Comparison of ENCODE assay signal across 7 cellular contexts in the genomic region with DNA sequence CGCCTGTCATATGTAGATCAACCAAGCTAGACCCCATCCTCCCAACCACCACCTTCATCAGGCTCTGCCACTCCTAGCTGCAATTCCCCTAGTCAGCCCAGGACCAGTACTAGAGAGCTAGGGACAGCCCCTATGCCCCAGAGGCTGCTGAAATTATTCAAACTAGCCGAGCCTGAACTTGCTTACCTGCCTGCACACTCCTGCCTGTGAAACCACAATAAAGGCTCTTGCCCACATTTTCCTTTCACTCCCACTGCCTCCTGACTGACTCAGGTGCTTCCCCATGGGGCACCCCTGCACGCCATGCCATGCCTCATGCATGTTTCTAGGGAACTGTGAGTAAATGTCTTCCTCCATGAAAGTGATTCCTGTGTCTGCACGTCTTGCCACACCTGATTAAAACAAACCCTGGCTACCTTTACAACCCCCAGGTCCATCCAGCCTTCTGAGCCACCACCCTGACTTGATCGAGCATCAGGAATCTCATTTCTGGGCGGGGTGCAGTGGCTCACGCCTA.
DNase-seq lines count a peak whose midpoint lies in the region; ATAC-seq and TF ChIP-seq lines count a peak whose summit lies in the region.

No MANE protein-coding gene starts in this region.

- peaks cover 16% of the 10 kb centered on the region for H3K9me3 Mint-ChIP-seq in activated naive CD4-positive, alpha-beta T cell treated with anti-CD3 and anti-CD28 coated beads, Interleukin-2, amount 10 ng/mL, durations not matched to agents 7 days and 5 days
- H3K9me3 Mint-ChIP-seq in immature natural killer cell = no peaks in the 10 kb centered on the region

- TF ChIP-seq POLR2A in spleen (IDR thresholded peaks at IDR 0.05) = no peak

- H3K36me3 ChIP-seq in spleen = no peaks in the 10 kb centered on the region

- DNase-seq in activated naive CD4-positive, alpha-beta T cell treated with anti-CD3 and anti-CD28 coated beads, Interleukin-2, amount 10 ng/mL, durations not matched to agents 7 days and 5 days = peak; percentile 52
- DNase-seq in stimulated activated CD4-positive, alpha-beta T cell treated with anti-CD3 and anti-CD28 coated beads, Interleukin-4, amount 100 ng/mL, for 4 hours = peak; percentile 70 to 95
- DNase-seq in putamen (ENCODE audit: low spot score) (no peak), immature natural killer cell (no peak), spleen (no peak)

- H3K4me1 ChIP-seq in spleen = peaks cover 9 to 53% (median 31%) of the 10 kb centered on the region in 6 donors

- no peak overlapping the region for H3K4me3 ChIP-seq in spleen

- H3K27me3 Mint-ChIP-seq in activated naive CD4-positive, alpha-beta T cell treated with anti-CD3 and anti-CD28 coated beads, Interleukin-2, amount 10 ng/mL, durations not matched to agents 7 days and 5 days = peaks cover 6% of the 10 kb centered on the region
- peaks cover 0 to 1% (median 0%) of the 10 kb centered on the region in 3 donors for H3K27me3 Mint-ChIP-seq in immature natural killer cell (ENCODE audit: low read depth in 3 of 3)

- H3K9me3 ChIP-seq in spleen = no peaks in the 10 kb centered on the region

- no peak for TF ChIP-seq CTCF in spleen (IDR thresholded peaks at IDR 0.05 in 8 of 11, conservative IDR thresholded peaks at IDR 0.05 in 3 of 11)

- peaks cover 30% of the 10 kb centered on the region for H3K36me3 Mint-ChIP-seq in activated naive CD4-positive, alpha-beta T cell treated with anti-CD3 and anti-CD28 coated beads, Interleukin-2, amount 10 ng/mL, durations not matched to agents 7 days and 5 days
- peaks cover 0 to 3% (median 0%) of the 10 kb centered on the region in 3 donors for H3K36me3 Mint-ChIP-seq in immature natural killer cell

- CTCF ChIA-PET in activated naive CD4-positive, alpha-beta T cell treated with anti-CD3 and anti-CD28 coated beads, Interleukin-2, amount 10 ng/mL, durations not matched to agents 7 days and 5 days (lab: Charles Lee) = interaction anchor here (0.5 to 1.6 kb wide), 3 partner anchors 11 to 67 kb away, joined by 3 to 5 read pairs (median 4); a partner anchor contains a TSS

- H3K4me3 Mint-ChIP-seq in activated naive CD4-positive, alpha-beta T cell treated with anti-CD3 and anti-CD28 coated beads, Interleukin-2, amount 10 ng/mL, durations not matched to agents 7 days and 5 days = no peak overlapping the region
- H3K4me3 Mint-ChIP-seq in immature natural killer cell = no peak overlapping the region

- H3K27ac ChIP-seq in spleen = no peak overlapping the region

- ATAC-seq in GM21423 (IDR thresholded peaks at IDR 0.05; ENCODE audit: unreplicated experiment) (peak; percentile 77), HG03558 (IDR thresholded peaks at IDR 0.05; ENCODE audit: extremely low read depth, unreplicated experiment) (peak; percentile 67)

- H3K27ac Mint-ChIP-seq in activated naive CD4-positive, alpha-beta T cell treated with anti-CD3 and anti-CD28 coated beads, Interleukin-2, amount 10 ng/mL, durations not matched to agents 7 days and 5 days = no peak overlapping the region
- H3K27ac Mint-ChIP-seq in immature natural killer cell = peak overlapping the region in 1 of 6 donors; percentile 10

- 64 to 75% (median 72%) methylated on average over 7 of the region's 7 CpGs for WGBS in spleen, 5 donors

- H3K4me1 Mint-ChIP-seq in activated naive CD4-positive, alpha-beta T cell treated with anti-CD3 and anti-CD28 coated beads, Interleukin-2, amount 10 ng/mL, durations not matched to agents 7 days and 5 days = peaks cover 59% of the 10 kb centered on the region
- H3K4me1 Mint-ChIP-seq in immature natural killer cell = peaks cover 10 to 22% of the 10 kb centered on the region in 2 donors

- H3K27me3 ChIP-seq in spleen (replicated peaks in 1 of 7) = no peaks in the 10 kb centered on the region

- intact Hi-C loops in spleen (cut with DNase I; ENCODE audit: low total_unique reads) = no loop called here

Comparison
In these comparisons a context has a peak if more than half of its experiments do, and no peak if none do; other contexts are left out.
1. DNase-seq: peak in activated naive CD4-positive, alpha-beta T cell treated with anti-CD3 and anti-CD28 coated beads, Interleukin-2, amount 10 ng/mL, durations not matched to agents 7 days and 5 days (single experiment) and stimulated activated CD4-positive, alpha-beta T cell treated with anti-CD3 and anti-CD28 coated beads, Interleukin-4, amount 100 ng/mL, for 4 hours (2 of 2); none in putamen (single experiment), immature natural killer cell (0 of 3) and spleen (single experiment).